ENCODE assay signal across 1 cellular context in the genomic region with DNA sequence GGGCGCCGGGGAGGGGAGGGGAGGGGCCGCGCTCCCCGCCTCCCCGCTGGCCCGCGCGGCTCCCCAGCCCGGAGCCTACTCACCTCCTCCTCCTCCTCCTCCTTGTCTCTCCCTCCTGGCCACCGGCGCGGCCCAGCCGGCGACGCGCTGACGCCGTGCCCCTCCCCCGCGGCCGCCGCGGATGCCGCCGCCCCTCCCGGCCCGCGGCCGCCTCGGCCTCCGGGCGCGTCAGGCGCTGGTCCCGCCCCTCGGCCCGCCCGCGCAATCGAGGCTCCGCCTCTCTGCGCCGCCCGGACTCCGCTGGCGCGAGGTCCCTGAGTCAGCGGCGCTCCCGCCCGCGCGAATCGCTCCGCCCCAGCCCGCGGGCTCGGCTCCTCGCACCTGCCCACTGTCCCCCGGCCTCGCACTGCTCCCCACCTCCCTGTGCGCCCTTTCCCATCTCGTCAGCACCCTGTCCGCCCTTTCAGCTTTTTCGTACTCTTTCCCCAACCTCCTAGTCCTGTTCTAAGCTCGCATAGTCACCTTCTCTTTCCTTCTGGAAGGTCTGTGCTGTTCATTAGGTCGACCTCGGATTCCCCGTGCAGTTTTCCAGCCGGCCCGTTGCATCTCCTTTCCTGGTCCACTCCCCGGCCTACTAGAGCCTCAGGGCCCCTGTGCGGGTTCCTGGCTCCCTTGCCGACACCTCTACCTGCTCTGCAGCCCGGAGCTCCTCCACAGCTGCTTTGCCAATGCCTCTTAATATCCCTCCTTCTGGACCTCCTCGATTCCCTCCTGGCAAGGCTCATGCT.
A peak's percentile ranks its signal among the peaks of the same experiment; 100 is the strongest.
TF ChIP-seq lines count a peak whose summit lies in the region.

No MANE protein-coding gene starts in this region.

TF ChIP-seq in GM23338, 12 proteins besides CTCF, POLR2A, EP300 and RAD21 (continued from another document):
- TF ChIP-seq, protein P1, sequence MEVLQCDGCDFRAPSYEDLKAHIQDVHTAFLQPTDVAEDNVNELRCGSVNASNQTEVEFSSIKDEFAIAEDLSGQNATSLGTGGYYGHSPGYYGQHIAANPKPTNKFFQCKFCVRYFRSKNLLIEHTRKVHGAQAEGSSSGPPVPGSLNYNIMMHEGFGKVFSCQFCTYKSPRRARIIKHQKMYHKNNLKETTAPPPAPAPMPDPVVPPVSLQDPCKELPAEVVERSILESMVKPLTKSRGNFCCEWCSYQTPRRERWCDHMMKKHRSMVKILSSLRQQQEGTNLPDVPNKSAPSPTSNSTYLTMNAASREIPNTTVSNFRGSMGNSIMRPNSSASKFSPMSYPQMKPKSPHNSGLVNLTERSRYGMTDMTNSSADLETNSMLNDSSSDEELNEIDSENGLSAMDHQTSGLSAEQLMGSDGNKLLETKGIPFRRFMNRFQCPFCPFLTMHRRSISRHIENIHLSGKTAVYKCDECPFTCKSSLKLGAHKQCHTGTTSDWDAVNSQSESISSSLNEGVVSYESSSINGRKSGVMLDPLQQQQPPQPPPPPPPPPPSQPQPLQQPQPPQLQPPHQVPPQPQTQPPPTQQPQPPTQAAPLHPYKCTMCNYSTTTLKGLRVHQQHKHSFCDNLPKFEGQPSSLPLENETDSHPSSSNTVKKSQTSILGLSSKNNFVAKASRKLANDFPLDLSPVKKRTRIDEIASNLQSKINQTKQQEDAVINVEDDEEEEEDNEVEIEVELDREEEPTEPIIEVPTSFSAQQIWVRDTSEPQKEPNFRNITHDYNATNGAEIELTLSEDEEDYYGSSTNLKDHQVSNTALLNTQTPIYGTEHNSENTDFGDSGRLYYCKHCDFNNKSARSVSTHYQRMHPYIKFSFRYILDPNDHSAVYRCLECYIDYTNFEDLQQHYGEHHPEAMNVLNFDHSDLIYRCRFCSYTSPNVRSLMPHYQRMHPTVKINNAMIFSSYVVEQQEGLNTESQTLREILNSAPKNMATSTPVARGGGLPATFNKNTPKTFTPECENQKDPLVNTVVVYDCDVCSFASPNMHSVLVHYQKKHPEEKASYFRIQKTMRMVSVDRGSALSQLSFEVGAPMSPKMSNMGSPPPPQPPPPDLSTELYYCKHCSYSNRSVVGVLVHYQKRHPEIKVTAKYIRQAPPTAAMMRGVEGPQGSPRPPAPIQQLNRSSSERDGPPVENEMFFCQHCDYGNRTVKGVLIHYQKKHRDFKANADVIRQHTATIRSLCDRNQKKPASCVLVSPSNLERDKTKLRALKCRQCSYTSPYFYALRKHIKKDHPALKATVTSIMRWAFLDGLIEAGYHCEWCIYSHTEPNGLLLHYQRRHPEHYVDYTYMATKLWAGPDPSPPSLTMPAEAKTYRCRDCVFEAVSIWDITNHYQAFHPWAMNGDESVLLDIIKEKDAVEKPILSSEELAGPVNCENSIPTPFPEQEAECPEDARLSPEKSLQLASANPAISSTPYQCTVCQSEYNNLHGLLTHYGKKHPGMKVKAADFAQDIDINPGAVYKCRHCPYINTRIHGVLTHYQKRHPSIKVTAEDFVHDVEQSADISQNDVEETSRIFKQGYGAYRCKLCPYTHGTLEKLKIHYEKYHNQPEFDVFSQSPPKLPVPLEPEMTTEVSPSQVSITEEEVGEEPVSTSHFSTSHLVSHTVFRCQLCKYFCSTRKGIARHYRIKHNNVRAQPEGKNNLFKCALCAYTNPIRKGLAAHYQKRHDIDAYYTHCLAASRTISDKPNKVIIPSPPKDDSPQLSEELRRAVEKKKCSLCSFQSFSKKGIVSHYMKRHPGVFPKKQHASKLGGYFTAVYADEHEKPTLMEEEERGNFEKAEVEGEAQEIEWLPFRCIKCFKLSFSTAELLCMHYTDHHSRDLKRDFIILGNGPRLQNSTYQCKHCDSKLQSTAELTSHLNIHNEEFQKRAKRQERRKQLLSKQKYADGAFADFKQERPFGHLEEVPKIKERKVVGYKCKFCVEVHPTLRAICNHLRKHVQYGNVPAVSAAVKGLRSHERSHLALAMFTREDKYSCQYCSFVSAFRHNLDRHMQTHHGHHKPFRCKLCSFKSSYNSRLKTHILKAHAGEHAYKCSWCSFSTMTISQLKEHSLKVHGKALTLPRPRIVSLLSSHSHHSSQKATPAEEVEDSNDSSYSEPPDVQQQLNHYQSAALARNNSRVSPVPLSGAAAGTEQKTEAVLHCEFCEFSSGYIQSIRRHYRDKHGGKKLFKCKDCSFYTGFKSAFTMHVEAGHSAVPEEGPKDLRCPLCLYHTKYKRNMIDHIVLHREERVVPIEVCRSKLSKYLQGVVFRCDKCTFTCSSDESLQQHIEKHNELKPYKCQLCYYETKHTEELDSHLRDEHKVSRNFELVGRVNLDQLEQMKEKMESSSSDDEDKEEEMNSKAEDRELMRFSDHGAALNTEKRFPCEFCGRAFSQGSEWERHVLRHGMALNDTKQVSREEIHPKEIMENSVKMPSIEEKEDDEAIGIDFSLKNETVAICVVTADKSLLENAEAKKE (CRISPR knock-in tag; IDR thresholded peaks at IDR 0.05): peak; percentile 51; the same call in 1 of the 2 replicates
- TF ChIP-seq CREB1 (CRISPR knock-in tag; IDR thresholded peaks at IDR 0.05; ENCODE audit: low read depth): peak; percentile 28; the same call in 1 of the 2 replicates
- TF ChIP-seq POLR2AphosphoS5 (IDR thresholded peaks at IDR 0.05; ENCODE audit: low read depth): peak; percentile 76
TF ChIP-seq in GM23338: peak in this region for 4.
